12 cellular contexts compared by ENCODE assay signal in genomic region chr1:204545202-204545601, GRCh38. TPM values are rescaled to one million over a fixed set of nuclear protein-coding genes. Genes with fewer than 3 reads are reported as not detected.
DNase-seq lines count a peak whose midpoint lies in the region; ATAC-seq and TF ChIP-seq lines count a peak whose summit lies in the region.
"Had no signal": no experiment of that assay in that cellular context is flagged by ENCODE, and none has a peak within 500 bp of the region (broad histone marks: within the 10 kb centered on the region; RNA-seq: fewer than 3 reads in every experiment).

No MANE protein-coding gene starts in this region.

- H3K4me1 Mint-ChIP-seq in activated CD8-positive, alpha-beta memory T cell treated with anti-CD3 and anti-CD28 coated beads, Interleukin-2, amount 10 ng/mL, durations not matched to agents 7 days and 5 days: peaks cover 46% of the 10 kb centered on the region
- peaks cover 32% of the 10 kb centered on the region for H3K4me1 Mint-ChIP-seq in T-helper 17 cell
- H3K4me1 Mint-ChIP-seq in stimulated activated effector memory CD8-positive, alpha-beta T cell treated with anti-CD3 and anti-CD28 coated beads, Interleukin-12 subunit alpha, Interleukin-12 subunit beta, amount 100 ng/mL, for 72 hours: peaks cover 51% of the 10 kb centered on the region

- H3K27ac Mint-ChIP-seq in activated CD8-positive, alpha-beta memory T cell treated with anti-CD3 and anti-CD28 coated beads, Interleukin-2, amount 10 ng/mL, durations not matched to agents 7 days and 5 days: peak overlapping the region; percentile 81
- peak overlapping the region; percentile 85 for H3K27ac Mint-ChIP-seq in T-helper 17 cell
- H3K27ac Mint-ChIP-seq in stimulated activated effector memory CD8-positive, alpha-beta T cell treated with anti-CD3 and anti-CD28 coated beads, Interleukin-12 subunit alpha, Interleukin-12 subunit beta, amount 100 ng/mL, for 72 hours: peak overlapping the region; percentile 87

- peak overlapping the region; percentile 6 for H3K4me3 Mint-ChIP-seq in activated CD8-positive, alpha-beta memory T cell treated with anti-CD3 and anti-CD28 coated beads, Interleukin-2, amount 10 ng/mL, durations not matched to agents 7 days and 5 days
- peak overlapping the region; percentile 45 for H3K4me3 Mint-ChIP-seq in T-helper 17 cell
- H3K4me3 Mint-ChIP-seq in stimulated activated effector memory CD8-positive, alpha-beta T cell treated with anti-CD3 and anti-CD28 coated beads, Interleukin-12 subunit alpha, Interleukin-12 subunit beta, amount 100 ng/mL, for 72 hours: peak overlapping the region; percentile 35

- H3K36me3 ChIP-seq in fibroblast of lung (ENCODE audit: control insufficient read depth, insufficient read depth, low read length) (peaks cover 14% of the 10 kb centered on the region), upper lobe of left lung (peaks cover 44 to 98% (median 70%) of the 10 kb centered on the region in 4 donors)

- H4K20me1 ChIP-seq in fibroblast of lung (ENCODE audit: control insufficient read depth, extremely low read depth, insufficient read depth, low read length): no peaks in the 10 kb centered on the region

- no peaks in the 10 kb centered on the region for H3K4me1 ChIP-seq in fibroblast of lung (ENCODE audit: control insufficient read depth, extremely low read depth, insufficient read depth, low read length)
- H3K4me1 ChIP-seq in upper lobe of left lung: peaks cover 3 to 11% (median 6%) of the 10 kb centered on the region in 4 donors

- no peak for TF ChIP-seq EP300 in upper lobe of left lung (IDR thresholded peaks at IDR 0.05)

- H3K9me3 Mint-ChIP-seq in activated CD8-positive, alpha-beta memory T cell treated with anti-CD3 and anti-CD28 coated beads, Interleukin-2, amount 10 ng/mL, durations not matched to agents 7 days and 5 days (ENCODE audit: low read depth): no peaks in the 10 kb centered on the region
- no peaks in the 10 kb centered on the region for H3K9me3 Mint-ChIP-seq in stimulated activated effector memory CD8-positive, alpha-beta T cell treated with anti-CD3 and anti-CD28 coated beads, Interleukin-12 subunit alpha, Interleukin-12 subunit beta, amount 100 ng/mL, for 72 hours

- no peak for TF ChIP-seq POLR2A in upper lobe of left lung (IDR thresholded peaks at IDR 0.05)

- no peaks in the 10 kb centered on the region for H3K27me3 ChIP-seq in fibroblast of lung (ENCODE audit: control insufficient read depth, insufficient read depth, low read length)
- no peaks in the 10 kb centered on the region for H3K27me3 ChIP-seq in upper lobe of left lung
- H3K27me3 ChIP-seq: vagina had no signal

- H3K4me3 ChIP-seq in fibroblast of lung (replicated peaks in 1 of 4; ENCODE audit: control extremely low read depth in 1 of 4, insufficient read depth in 1 of 4, low read depth in 3 of 4, low read length in 4 of 4): no peak overlapping the region
- H3K4me3 ChIP-seq in upper lobe of left lung: no peak overlapping the region
- H3K4me3 ChIP-seq: vagina had no signal

- CTCF ChIA-PET in activated CD8-positive, alpha-beta memory T cell treated with anti-CD3 and anti-CD28 coated beads, Interleukin-2, amount 10 ng/mL, durations not matched to agents 7 days and 5 days (lab: Charles Lee): interaction anchor here (0.8 to 2.8 kb wide), 12 partner anchors 19 to 262 kb away, joined by 3 to 11 read pairs (median 5); no protein-coding TSS in a partner anchor

- H3K4me2 ChIP-seq in fibroblast of lung (ENCODE audit: extremely low read depth, insufficient read depth, low read length): no peak overlapping the region

- ATAC-seq in activated CD8-positive, alpha-beta memory T cell treated with anti-CD3 and anti-CD28 coated beads, Interleukin-2, amount 10 ng/mL, durations not matched to agents 7 days and 5 days: no peak
- ATAC-seq in T-helper 17 cell: no peak
- ATAC-seq in stimulated activated effector memory CD8-positive, alpha-beta T cell treated with anti-CD3 and anti-CD28 coated beads, Interleukin-12 subunit alpha, Interleukin-12 subunit beta, amount 100 ng/mL, for 72 hours: peak; percentile 59
- ATAC-seq in upper lobe of left lung (ENCODE audit: low FRiP score in 2 of 2): no peak

- 87 to 89% methylated on average over 2 of the region's 2 CpGs for WGBS in upper lobe of left lung, 2 donors

- peaks cover 86% of the 10 kb centered on the region for H3K36me3 Mint-ChIP-seq in activated CD8-positive, alpha-beta memory T cell treated with anti-CD3 and anti-CD28 coated beads, Interleukin-2, amount 10 ng/mL, durations not matched to agents 7 days and 5 days
- H3K36me3 Mint-ChIP-seq in T-helper 17 cell (ENCODE audit: low read depth): peaks cover 17% of the 10 kb centered on the region
- H3K36me3 Mint-ChIP-seq in stimulated activated effector memory CD8-positive, alpha-beta T cell treated with anti-CD3 and anti-CD28 coated beads, Interleukin-12 subunit alpha, Interleukin-12 subunit beta, amount 100 ng/mL, for 72 hours: peaks cover 100% of the 10 kb centered on the region

- no peak for DNase-seq in activated CD8-positive, alpha-beta memory T cell treated with anti-CD3 and anti-CD28 coated beads, Interleukin-2, amount 10 ng/mL, durations not matched to agents 7 days and 5 days
- DNase-seq in activated CD8-positive, alpha-beta memory T cell treated with anti-CD3 and anti-CD28 coated beads, Interleukin-2, amount 50 U/mL, for 4 hours: no peak
- DNase-seq in T-helper 17 cell (no peak), fibroblast of lung (ENCODE audit: low read depth in 2 of 2) (peak; percentile 28 to 29), cerebellum (ENCODE audit: low spot score) (no peak), upper lobe of left lung (no peak), NCI-H1092 (lab: John Stamatoyannopoulos, UW) (no peak)
- no peak for DNase-seq in stimulated activated effector memory CD8-positive, alpha-beta T cell treated with anti-CD3 and anti-CD28 coated beads, Interleukin-12 subunit alpha, Interleukin-12 subunit beta, amount 100 ng/mL, for 72 hours (ENCODE audit: low spot score in 2 of 2)
- DNase-seq: ACHN, DMS153, head of caudate nucleus had no signal

- H2AFZ ChIP-seq in fibroblast of lung (ENCODE audit: low read length): no peak overlapping the region

- no peak overlapping the region for H3K9ac ChIP-seq in fibroblast of lung (ENCODE audit: insufficient read depth, low read length)

- TF ChIP-seq CTCF in fibroblast of lung (conservative IDR thresholded peaks at IDR 0.05 in 1 of 2, IDR thresholded peaks at IDR 0.05 in 1 of 2; ENCODE audit: low read depth in 1 of 2, low read length in 2 of 2) (no peak), upper lobe of left lung (IDR thresholded peaks at IDR 0.05) (no peak)

- H3K79me2 ChIP-seq in fibroblast of lung (ENCODE audit: control insufficient read depth, insufficient read depth, low read length): no peaks in the 10 kb centered on the region

- H3K27ac ChIP-seq in fibroblast of lung (ENCODE audit: insufficient read depth, low read length) (no peak overlapping the region), upper lobe of left lung (peak overlapping the region in 2 of 4 donors; percentile 23 to 45)
- H3K27ac ChIP-seq: vagina had no signal

- H3K9me3 ChIP-seq in T-helper 17 cell (ENCODE audit: control insufficient read depth, low read length, poor library complexity, severe bottlenecking) (no peaks in the 10 kb centered on the region), fibroblast of lung (ENCODE audit: control insufficient read depth, insufficient read depth, low read depth, low read length) (no peaks in the 10 kb centered on the region), upper lobe of left lung (no peaks in the 10 kb centered on the region)
- H3K9me3 ChIP-seq: vagina had no signal

- H3K27me3 Mint-ChIP-seq in activated CD8-positive, alpha-beta memory T cell treated with anti-CD3 and anti-CD28 coated beads, Interleukin-2, amount 10 ng/mL, durations not matched to agents 7 days and 5 days: no peaks in the 10 kb centered on the region
- no peaks in the 10 kb centered on the region for H3K27me3 Mint-ChIP-seq in T-helper 17 cell

RNA-seq across cellular contexts. Expression of gene MDM4, which starts 29.0 kb away (rescaled TPM):
- 10 to 100 TPM; 74.7 to 100.0 TPM for total RNA-seq in activated CD8-positive, alpha-beta memory T cell treated with anti-CD3 and anti-CD28 coated beads, Interleukin-2, amount 10 ng/mL, durations not matched to agents 7 days and 5 days
- 100 to 1,000 TPM; 205 to 225 TPM for total RNA-seq in T-helper 17 cell
- total RNA-seq in fibroblast of lung: 29.5 and 41.0 TPM in 2 replicates
- polyA plus RNA-seq in fibroblast of lung: 14.2 and 23.6 TPM in 2 replicates
- 5.3 and 5.7 TPM in 2 replicates for polyA plus RNA-seq in fibroblast of lung (2012)
- 13.2 and 14.6 TPM in 2 replicates for polyA minus RNA-seq in fibroblast of lung (ENCODE audit: low replicate concordance)
- total RNA-seq in cerebellum: 116 TPM
- 100 to 1,000 TPM in 2 of 6 donors, 10 to 100 TPM in 4; 40.0 to 167 (median 69.2) TPM for total RNA-seq in upper lobe of left lung

RNA-seq across cellular contexts. Expression of gene PIK3C2B, which starts 50.6 kb away (rescaled TPM):
- 10 to 100 TPM; 21.6 to 26.0 TPM for total RNA-seq in activated CD8-positive, alpha-beta memory T cell treated with anti-CD3 and anti-CD28 coated beads, Interleukin-2, amount 10 ng/mL, durations not matched to agents 7 days and 5 days
- 10 to 100 TPM; 35.7 to 51.9 TPM for total RNA-seq in T-helper 17 cell
- 1.0 and 2.5 TPM in 2 replicates for total RNA-seq in fibroblast of lung
- 1.4 and 2.4 TPM in 2 replicates for polyA plus RNA-seq in fibroblast of lung
- 0.63 and 1.5 TPM in 2 replicates for polyA plus RNA-seq in fibroblast of lung (2012)
- polyA minus RNA-seq in fibroblast of lung (ENCODE audit: low replicate concordance): 5.3 and 10.8 TPM in 2 replicates
- total RNA-seq in cerebellum: 32.3 TPM
- total RNA-seq in upper lobe of left lung: 10 to 100 TPM; 14.1 to 84.9 (median 39.9) TPM

Comparison
In these comparisons a context has a peak if more than half of its experiments do, and no peak if none do; other contexts are left out.
1. DNase-seq: peak in fibroblast of lung (2 of 2); none in activated CD8-positive, alpha-beta memory T cell treated with anti-CD3 and anti-CD28 coated beads, Interleukin-2, amount 10 ng/mL, durations not matched to agents 7 days and 5 days (single experiment), activated CD8-positive, alpha-beta memory T cell treated with anti-CD3 and anti-CD28 coated beads, Interleukin-2, amount 50 U/mL, for 4 hours (single experiment), T-helper 17 cell (0 of 3), stimulated activated effector memory CD8-positive, alpha-beta T cell treated with anti-CD3 and anti-CD28 coated beads, Interleukin-12 subunit alpha, Interleukin-12 subunit beta, amount 100 ng/mL, for 72 hours (0 of 2), cerebellum (single experiment), upper lobe of left lung (0 of 2) and NCI-H1092 (single experiment).
2. Peak in every context shown above with its lines, with median percentiles within 50 percentile points of each other: H3K27ac Mint-ChIP-seq and H3K4me3 Mint-ChIP-seq.